In the genomic region with DNA sequence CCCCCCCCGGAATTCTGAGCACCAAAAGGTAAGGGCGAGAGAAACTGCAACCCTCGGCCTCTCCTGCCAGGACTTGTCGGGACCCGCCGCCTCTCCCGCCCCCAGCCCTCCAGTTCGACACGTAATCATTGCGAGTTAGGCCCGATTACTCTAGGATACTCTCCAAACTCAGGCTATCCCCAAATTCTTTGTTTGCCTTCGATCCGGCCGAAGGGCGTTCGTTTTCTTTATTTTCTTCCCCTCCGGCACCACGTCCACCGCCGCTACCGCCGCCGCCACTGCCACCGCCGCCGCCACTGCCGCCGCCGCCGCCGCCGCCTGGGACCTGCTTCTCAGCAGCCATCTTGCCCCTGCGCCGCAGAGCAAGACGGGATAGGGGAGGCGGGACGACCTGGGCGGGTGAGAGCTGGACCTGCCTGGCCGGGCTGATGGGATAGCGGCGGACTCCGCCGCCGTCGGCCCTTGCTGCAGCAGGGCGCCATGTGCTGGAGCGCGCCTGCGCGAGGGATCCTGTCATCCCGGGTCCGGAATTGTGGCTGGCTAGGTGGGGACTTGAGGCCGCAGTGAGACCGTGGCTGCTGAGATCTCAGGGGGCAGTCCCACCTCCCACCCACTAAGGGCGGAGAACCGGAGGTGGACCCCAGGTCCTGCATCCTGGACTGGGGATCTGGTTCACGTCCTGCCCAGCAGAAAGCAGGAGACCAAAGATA, we compare ENCODE assay signal across 8 cellular contexts. TPM values are rescaled to one million over a fixed set of nuclear protein-coding genes. Genes with fewer than 3 reads are reported as not detected.
DNase-seq lines count a peak whose midpoint lies in the region; TF ChIP-seq lines count a peak whose summit lies in the region.

A gene (minus strand): TSS at position 369 of the 710 bp plus-strand sequence. CDS start 26 bp downstream, at position 343.

- H3K27me3 ChIP-seq in osteoblast (ENCODE audit: insufficient read depth, low read length): peaks cover 39% of the 10 kb centered on the region
- no peaks in the 10 kb centered on the region for H3K27me3 ChIP-seq in testis

- peak within 1 kb of the TSS; percentile 82 for H3K27ac ChIP-seq in osteoblast (ENCODE audit: low read depth, low read length)
- H3K27ac ChIP-seq in testis: peak within 1 kb of the TSS; percentile 60 to 78

- H3K36me3 ChIP-seq in osteoblast (ENCODE audit: insufficient read depth, low read length) (peaks cover 7% of the 10 kb centered on the region), testis (ENCODE audit: low read depth, missing control alignments) (no peaks in the 10 kb centered on the region)

- peak within 1 kb of the TSS; percentile 85 for H2AFZ ChIP-seq in osteoblast (ENCODE audit: low read length)

- no peak for TF ChIP-seq POLR2A in testis (IDR thresholded peaks at IDR 0.05)

- H3K4me2 ChIP-seq in osteoblast (ENCODE audit: insufficient read depth, low read length): peak within 1 kb of the TSS; percentile 88

- peaks cover 52% of the 10 kb centered on the region for H3K4me1 Mint-ChIP-seq in activated naive CD8-positive, alpha-beta T cell (ENCODE audit: low read depth)

- TF ChIP-seq CTCF in HFF-Myc (IDR thresholded peaks at IDR 0.05; ENCODE audit: low read depth, low read length, missing control alignments) (no peak), osteoblast (IDR thresholded peaks at IDR 0.05; ENCODE audit: extremely low read depth, low read depth, low read length) (no peak), testis (IDR thresholded peaks at IDR 0.05) (no peak)

- peak within 1 kb of the TSS; percentile 97 for H3K4me3 Mint-ChIP-seq in activated naive CD8-positive, alpha-beta T cell

- peak within 1 kb of the TSS; percentile 99 for H3K27ac Mint-ChIP-seq in activated naive CD8-positive, alpha-beta T cell

- H3K9me3 ChIP-seq in osteoblast (ENCODE audit: low read depth, low read length) (no peaks in the 10 kb centered on the region), testis (no peaks in the 10 kb centered on the region)

- no peaks in the 10 kb centered on the region for H3K9me3 Mint-ChIP-seq in activated naive CD8-positive, alpha-beta T cell (ENCODE audit: low read depth)

- H3K4me3 ChIP-seq in HFF-Myc (replicated peaks; ENCODE audit: low read depth, low read length) (peak within 1 kb of the TSS; percentile 61), osteoblast (ENCODE audit: insufficient read depth, low read length) (peak within 1 kb of the TSS; percentile 80), testis (peak within 1 kb of the TSS; percentile 87 to 91)

- 0 to 1% methylated on average over 38 to 54 of the region's 57 CpGs for WGBS in testis, 2 donors

- peaks cover 11% of the 10 kb centered on the region for H3K27me3 Mint-ChIP-seq in activated naive CD8-positive, alpha-beta T cell

- H3K36me3 Mint-ChIP-seq in activated naive CD8-positive, alpha-beta T cell: peaks cover 2% of the 10 kb centered on the region

- DNase-seq in GF-D8 (lab: John Stamatoyannopoulos, UW) (peak; percentile 82), HFF-Myc (ENCODE audit: extremely low read depth, low read depth) (peak; percentile 66), NCI-H1092 (lab: John Stamatoyannopoulos, UW) (peak; percentile 86), SKM-1 treated with dmso at 0.1 percent for 144 hours (lab: John Stamatoyannopoulos, UW; ENCODE audit: unreplicated experiment) (peak; percentile 82), glomerular visceral epithelial cell (ENCODE audit: extremely low spot score) (peak; percentile 92), osteoblast (ENCODE audit: insufficient read length, low spot score, missing footprints) (peak; percentile 100), testis (peak; percentile 97)

- H4K20me1 ChIP-seq in osteoblast (ENCODE audit: insufficient read depth, low read length): peaks cover 23% of the 10 kb centered on the region

- H3K4me1 ChIP-seq in osteoblast (ENCODE audit: insufficient read depth, low read length): peaks cover 12% of the 10 kb centered on the region
- peaks cover 35% of the 10 kb centered on the region for H3K4me1 ChIP-seq in testis

- peaks cover 54% of the 10 kb centered on the region for H3K79me2 ChIP-seq in osteoblast (ENCODE audit: insufficient read depth, low read length)

- intact Hi-C loops in testis (cut with DNase I; ENCODE audit: low total_unique reads): no loop called here

RNA-seq across cellular contexts. Expression of the gene that starts here (rescaled TPM):
- total RNA-seq in osteoblast: 22.7 and 25.3 TPM in 2 replicates
- 10 to 100 TPM; 49.2 to 53.4 TPM for total RNA-seq in testis
- 79.6 TPM for polyA plus RNA-seq in testis (ENCODE audit: insufficient read depth, low read depth, low replicate concordance)

Comparison
In these comparisons a context has a peak if more than half of its experiments do, and no peak if none do; other contexts are left out.
1. Peak in every context shown above with its lines: DNase-seq, H3K4me3 ChIP-seq and H3K27ac ChIP-seq.